ENCODE assay signal across 22 cellular contexts in the genomic region with DNA sequence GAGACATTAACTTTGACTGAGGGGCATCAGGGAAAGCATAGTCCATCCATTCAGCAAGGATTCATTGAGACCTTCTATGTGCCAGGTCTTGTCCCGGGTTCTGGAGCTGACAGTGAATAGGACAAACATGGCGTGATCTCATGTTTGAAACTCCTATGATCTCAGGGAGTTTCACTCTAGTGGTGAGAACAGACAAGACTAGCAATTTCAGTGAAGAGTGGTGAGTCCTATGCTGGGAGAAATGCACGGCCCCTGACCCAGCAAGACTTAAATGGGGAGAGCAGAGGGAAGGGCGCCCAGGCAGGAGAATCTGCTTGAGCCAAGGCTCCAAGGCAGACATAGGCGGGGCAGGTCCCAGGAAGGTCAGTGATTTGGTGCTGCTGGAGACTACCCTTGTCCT.
"Had no signal": no experiment of that assay in that cellular context is flagged by ENCODE, and none has a peak within 500 bp of the region (broad histone marks: within the 10 kb centered on the region; RNA-seq: fewer than 3 reads in every experiment).

No MANE protein-coding gene starts in this region.

- H3K4me3 ChIP-seq: breast epithelium, gastroesophageal sphincter, hepatocyte, left ventricle myocardium inferior, mucosa of descending colon, skin epidermis, testis, transverse colon had no signal

- H3K9me3 Mint-ChIP-seq: activated CD4-positive, alpha-beta memory T cell treated with anti-CD3 and anti-CD28 coated beads, Interleukin-2, amount 10 ng/mL, durations not matched to agents 7 days and 5 days; activated CD4-positive, alpha-beta T cell treated with anti-CD3 and anti-CD28 coated beads, Interleukin-2, amount 10 ng/mL, durations not matched to agents 7 days and 5 days; activated naive CD8-positive, alpha-beta T cell treated with anti-CD3 and anti-CD28 coated beads, Interleukin-2, amount 50 U/mL, for 24 hours; activated T-cell treated with anti-CD3 and anti-CD28 coated beads, Interleukin-2, amount 50 U/mL, for 24 hours had no signal

- H3K27me3 Mint-ChIP-seq: activated T-cell treated with anti-CD3 and anti-CD28 coated beads, Interleukin-2, amount 50 U/mL, for 24 hours had no signal

- H3K4me2 ChIP-seq: hepatocyte had no signal

- H3K9me3 ChIP-seq: breast epithelium, gastroesophageal sphincter, left ventricle myocardium inferior, mucosa of descending colon, testis, transverse colon had no signal

- DNase-seq: activated CD4-positive, alpha-beta memory T cell treated with anti-CD3 and anti-CD28 coated beads, Interleukin-2, amount 10 ng/mL, durations not matched to agents 7 days and 5 days; activated CD4-positive, alpha-beta T cell treated with anti-CD3 and anti-CD28 coated beads for 1 hour; activated CD4-positive, alpha-beta T cell treated with anti-CD3 and anti-CD28 coated beads, Interleukin-2, amount 10 ng/mL, durations not matched to agents 7 days and 5 days; activated CD8-positive, alpha-beta memory T cell treated with anti-CD3 and anti-CD28 coated beads, Interleukin-2, amount 50 U/mL, for 48 hours; activated gamma-delta T cell treated with Interleukin-2 at 50 U/mL for 16 hours; activated naive CD4-positive, alpha-beta T cell treated with anti-CD3 and anti-CD28 coated beads, Interleukin-2, amount 50 U/mL, for 16 hours; activated naive CD8-positive, alpha-beta T cell treated with anti-CD3 and anti-CD28 coated beads, Interleukin-2, amount 50 U/mL, for 24 hours; activated T-cell treated with anti-CD3 and anti-CD28 coated beads, Interleukin-2, amount 50 U/mL, for 24 hours; central memory CD4-positive, alpha-beta T cell; islet precursor cell; left ventricle myocardium inferior; mucosa of descending colon; stimulated activated CD4-positive, alpha-beta T cell treated with anti-CD3 and anti-CD28 coated beads, Interleukin-12 subunit alpha, Interleukin-12 subunit beta, amount 100 ng/mL, for 4 hours; stimulated activated CD4-positive, alpha-beta T cell treated with anti-CD3 and anti-CD28 coated beads, Interleukin-4, amount 100 ng/mL, for 1 hour; stimulated activated naive CD8-positive, alpha-beta T cell treated with anti-CD3 and anti-CD28 coated beads, Interleukin-15, Interleukin-2, amounts not matched to agents 100 U/mL and 50 U/mL, for 24 hours; T1000; testis; transverse colon had no signal

- H3K27me3 ChIP-seq: breast epithelium, hepatocyte, testis, transverse colon had no signal

- H3K36me3 ChIP-seq: breast epithelium, transverse colon had no signal

- H3K27ac Mint-ChIP-seq: activated CD4-positive, alpha-beta memory T cell treated with anti-CD3 and anti-CD28 coated beads, Interleukin-2, amount 10 ng/mL, durations not matched to agents 7 days and 5 days; activated CD4-positive, alpha-beta T cell treated with anti-CD3 and anti-CD28 coated beads, Interleukin-2, amount 10 ng/mL, durations not matched to agents 7 days and 5 days; activated naive CD8-positive, alpha-beta T cell treated with anti-CD3 and anti-CD28 coated beads, Interleukin-2, amount 50 U/mL, for 24 hours; activated T-cell treated with anti-CD3 and anti-CD28 coated beads, Interleukin-2, amount 50 U/mL, for 24 hours had no signal

- H3K4me1 ChIP-seq: breast epithelium, gastroesophageal sphincter, left ventricle myocardium inferior, testis had no signal

- H3K79me2 ChIP-seq: hepatocyte had no signal

- ATAC-seq: activated naive CD8-positive, alpha-beta T cell treated with anti-CD3 and anti-CD28 coated beads, Interleukin-2, amount 50 U/mL, for 24 hours; gastroesophageal sphincter; mucosa of descending colon; stimulated activated naive CD8-positive, alpha-beta T cell treated with anti-CD3 and anti-CD28 coated beads, Interleukin-15, Interleukin-2, amounts not matched to agents 100 U/mL and 50 U/mL, for 24 hours had no signal

- H2AFZ ChIP-seq: hepatocyte had no signal

- H3K4me3 Mint-ChIP-seq: activated CD4-positive, alpha-beta memory T cell treated with anti-CD3 and anti-CD28 coated beads, Interleukin-2, amount 10 ng/mL, durations not matched to agents 7 days and 5 days; activated CD4-positive, alpha-beta T cell treated with anti-CD3 and anti-CD28 coated beads, Interleukin-2, amount 10 ng/mL, durations not matched to agents 7 days and 5 days; activated naive CD8-positive, alpha-beta T cell treated with anti-CD3 and anti-CD28 coated beads, Interleukin-2, amount 50 U/mL, for 24 hours; activated T-cell treated with anti-CD3 and anti-CD28 coated beads, Interleukin-2, amount 50 U/mL, for 24 hours had no signal

- H3K4me1 Mint-ChIP-seq: activated CD4-positive, alpha-beta memory T cell treated with anti-CD3 and anti-CD28 coated beads, Interleukin-2, amount 10 ng/mL, durations not matched to agents 7 days and 5 days; activated CD4-positive, alpha-beta T cell treated with anti-CD3 and anti-CD28 coated beads, Interleukin-2, amount 10 ng/mL, durations not matched to agents 7 days and 5 days; activated naive CD8-positive, alpha-beta T cell treated with anti-CD3 and anti-CD28 coated beads, Interleukin-2, amount 50 U/mL, for 24 hours had no signal

- H3K27ac ChIP-seq: breast epithelium, gastroesophageal sphincter, hepatocyte, left ventricle myocardium inferior, skin epidermis, testis, transverse colon had no signal
